In the genomic region with DNA sequence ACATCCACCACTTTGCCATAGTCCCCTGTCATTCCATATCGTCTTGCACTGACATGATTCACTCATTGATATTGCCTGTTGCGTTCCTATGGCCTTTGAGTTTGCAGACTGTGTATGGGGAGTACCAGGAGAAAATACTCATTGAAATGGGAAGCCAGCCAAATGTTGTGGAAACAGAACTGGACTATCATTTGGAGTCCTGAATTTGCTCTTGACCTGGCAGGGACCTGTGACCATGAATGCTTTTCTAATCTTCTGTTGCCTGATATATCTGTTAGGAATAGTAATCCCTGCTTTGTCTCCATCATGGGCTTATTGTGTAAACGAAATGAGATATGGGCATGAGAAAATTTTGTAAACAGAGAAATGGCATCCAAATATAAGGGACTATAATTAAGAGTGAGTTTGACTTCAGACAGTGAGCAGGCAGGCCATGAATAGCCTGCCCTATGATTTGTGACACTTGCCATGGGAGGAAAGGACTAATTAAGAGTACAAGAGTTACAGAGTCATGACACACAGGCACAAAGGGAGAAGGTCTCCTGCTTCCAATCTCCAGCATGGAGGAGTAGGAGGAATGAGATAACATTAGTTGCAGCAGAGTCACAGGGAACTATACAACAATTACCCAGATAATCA, we compare ENCODE assay signal across 15 cellular contexts.
DNase-seq lines count a peak whose midpoint lies in the region; ATAC-seq and TF ChIP-seq lines count a peak whose summit lies in the region.
"Had no signal": no experiment of that assay in that cellular context is flagged by ENCODE, and none has a peak within 500 bp of the region (broad histone marks: within the 10 kb centered on the region; RNA-seq: fewer than 3 reads in every experiment).

No MANE protein-coding gene starts in this region.

- peaks cover 12% of the 10 kb centered on the region for H3K9me3 Mint-ChIP-seq in Calu3 (ENCODE audit: low read depth, unreplicated experiment)

- TF ChIP-seq CTCF in heart right ventricle (IDR thresholded peaks at IDR 0.05) (no peak), Calu3 (IDR thresholded peaks at IDR 0.05; ENCODE audit: unreplicated experiment) (no peak)

- H3K9ac ChIP-seq in skeletal muscle tissue (ENCODE audit: low read depth in 1 of 3, low read length in 3 of 3) = no peak overlapping the region
- H3K9ac ChIP-seq: KMS-11 had no signal

- CTCF ChIA-PET in Calu3 (lab: Charles Lee) = no interaction called here

- H3K4me3 ChIP-seq in heart right ventricle = no peak overlapping the region
- H3K4me3 ChIP-seq in skeletal muscle tissue (ENCODE audit: low read length in 3 of 3) = no peak overlapping the region
- H3K4me3 ChIP-seq: A549, SK-N-MC had no signal

- 30 to 33% methylated on average over 3 of the region's 3 CpGs for WGBS in heart right ventricle, 2 donors

- peak overlapping the region in 8 of 10 donors; percentile 32 to 75 (median 56) for H3K27ac ChIP-seq in heart right ventricle
- H3K27ac ChIP-seq in skeletal muscle tissue (ENCODE audit: low read depth, low read length) = peak overlapping the region; percentile 37
- H3K27ac ChIP-seq: A549, KMS-11, SK-N-MC had no signal

- peaks cover 0 to 20% (median 5%) of the 10 kb centered on the region in 9 donors for H3K4me1 ChIP-seq in heart right ventricle
- peaks cover 0 to 12% (median 3%) of the 10 kb centered on the region in 3 donors for H3K4me1 ChIP-seq in skeletal muscle tissue (ENCODE audit: control insufficient read depth in 3 of 3, insufficient read depth in 3 of 3, low read length in 3 of 3)
- H3K4me1 ChIP-seq: A549 had no signal

- DNase-seq in NCI-H2171 treated with DMSO at 0.1 percent for 48 hours (lab: John Stamatoyannopoulos, UW) (peak; percentile 1), NCI-H2171 (lab: John Stamatoyannopoulos, UW) (no peak), NCI-H2227 (lab: John Stamatoyannopoulos, UW; ENCODE audit: unreplicated experiment) (peak; percentile 28), heart right ventricle (peak in 1 of 2 donors; percentile 33), Calu3 (no peak), RKO (ENCODE audit: low spot score) (no peak)
- DNase-seq: C1 segment of cervical spinal cord, NCI-H187 treated with DMSO at 0.1 percent for 48 hours, NCI-H446, NCI-H82 had no signal

- intact Hi-C loops in heart right ventricle (cut with DNase I) (loop anchor here in 1 of 10 donors (10.0 kb wide), 1 partner anchor 571 kb away; the partner anchor contains the start of gene SGCD), Calu3 (cut with micrococcal nuclease; ENCODE audit: unreplicated experiment) (no loop called here)

- H3K4me3 Mint-ChIP-seq in Calu3 (ENCODE audit: low read depth, unreplicated experiment) = no peak overlapping the region

- no peaks in the 10 kb centered on the region for H3K36me3 Mint-ChIP-seq in Calu3 (ENCODE audit: insufficient read depth, unreplicated experiment)

- no peaks in the 10 kb centered on the region for H3K27me3 ChIP-seq in heart right ventricle
- no peaks in the 10 kb centered on the region for H3K27me3 ChIP-seq in skeletal muscle tissue (ENCODE audit: control insufficient read depth in 3 of 3, insufficient read depth in 3 of 3, low read length in 3 of 3)

- H3K9me3 ChIP-seq in heart right ventricle = peaks cover 0 to 4% (median 0%) of the 10 kb centered on the region in 11 donors
- H3K9me3 ChIP-seq in skeletal muscle tissue (ENCODE audit: control insufficient read depth in 3 of 3, low read length in 3 of 3) = no peaks in the 10 kb centered on the region
- H3K9me3 ChIP-seq: A549 had no signal

- H3K27me3 Mint-ChIP-seq in Calu3 (ENCODE audit: unreplicated experiment) = no peaks in the 10 kb centered on the region

- H3K4me1 Mint-ChIP-seq in Calu3 (ENCODE audit: low read depth, unreplicated experiment) = no peaks in the 10 kb centered on the region

- peak; percentile 70 to 95 (median 93) for ATAC-seq in heart right ventricle
- no peak for ATAC-seq in HG03571 (IDR thresholded peaks at IDR 0.05; ENCODE audit: unreplicated experiment)
- ATAC-seq: A549 had no signal

- no TSS peak for BruUV-seq in Calu3 (replicated peaks; lab: Mats Ljungman, UMichigan)

- no peak overlapping the region for H3K27ac Mint-ChIP-seq in Calu3 (ENCODE audit: unreplicated experiment)

- H3K36me3 ChIP-seq in heart right ventricle = no peaks in the 10 kb centered on the region
- no peaks in the 10 kb centered on the region for H3K36me3 ChIP-seq in skeletal muscle tissue (ENCODE audit: control insufficient read depth in 3 of 3, insufficient read depth in 3 of 3, low read length in 3 of 3)

Comparison
In these comparisons a context has a peak if more than half of its experiments do, and no peak if none do; other contexts are left out.
1. DNase-seq: peak in NCI-H2171 treated with DMSO at 0.1 percent for 48 hours (single experiment) and NCI-H2227 (single experiment); none in NCI-H2171 (single experiment), Calu3 (single experiment) and RKO (single experiment).